In the genomic region with DNA sequence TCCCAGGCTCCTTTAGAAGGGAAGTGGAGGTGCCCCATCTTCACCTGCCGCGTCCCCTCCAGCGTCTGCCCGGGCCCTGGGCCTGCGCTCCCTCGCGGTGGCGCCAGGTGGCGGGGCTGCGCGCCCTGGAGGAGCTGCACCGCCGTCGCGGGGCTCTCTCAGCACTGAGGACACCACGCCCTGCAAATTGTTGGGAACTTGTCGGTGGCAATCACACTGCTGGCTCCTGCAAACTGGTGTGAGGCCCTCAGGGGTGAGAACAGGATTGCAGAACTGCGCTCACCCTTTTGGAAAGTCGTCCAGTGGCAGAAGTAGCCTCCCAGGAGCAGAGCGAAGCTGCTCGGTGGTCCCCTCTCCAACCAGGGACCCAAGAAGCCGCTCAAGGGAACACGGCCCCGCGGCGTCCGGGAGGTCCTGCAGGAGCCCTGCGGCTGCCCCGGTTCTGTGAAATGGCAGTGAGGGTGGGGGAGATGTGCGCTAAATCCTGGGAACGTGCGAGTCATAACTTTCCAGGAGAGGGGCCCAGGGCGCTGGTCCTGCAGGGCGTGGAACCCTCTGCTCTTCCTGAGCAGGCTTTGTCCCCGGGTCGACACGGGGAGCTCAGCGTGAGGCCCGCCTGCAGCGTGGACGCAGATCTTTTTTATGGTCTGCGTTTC, we compare ENCODE assay signal across 8 cellular contexts. TPM values are rescaled to one million over a fixed set of nuclear protein-coding genes. Genes with fewer than 3 reads are reported as not detected.
DNase-seq lines count a peak whose midpoint lies in the region; ATAC-seq and TF ChIP-seq lines count a peak whose summit lies in the region.

No MANE protein-coding gene starts in this region.

- peaks cover 19% of the 10 kb centered on the region for H3K27me3 Mint-ChIP-seq in endothelial cell (ENCODE audit: unreplicated experiment)

- no peaks in the 10 kb centered on the region for H3K36me3 ChIP-seq in mesodermal cell (ENCODE audit: control insufficient read depth, insufficient read depth, low read length)

- H3K9me3 Mint-ChIP-seq in endothelial cell (ENCODE audit: unreplicated experiment): no peaks in the 10 kb centered on the region

- H3K4me3 Mint-ChIP-seq in endothelial cell (ENCODE audit: unreplicated experiment): peak overlapping the region; percentile 90

- no peaks in the 10 kb centered on the region for H3K4me1 ChIP-seq in mesodermal cell (ENCODE audit: control insufficient read depth, insufficient read depth, low read length, poor library complexity, severe bottlenecking)

- H3K9me3 ChIP-seq in mesodermal cell (ENCODE audit: control insufficient read depth, low read length): no peaks in the 10 kb centered on the region

- WGBS in mesodermal cell (ENCODE audit: insufficient coverage in 2 of 2), 2 experiments: 1 to 4% methylated on average over 32 to 36 of the region's 42 CpGs

- peaks cover 9% of the 10 kb centered on the region for H3K36me3 Mint-ChIP-seq in endothelial cell (ENCODE audit: low read depth, unreplicated experiment)

- H3K4me1 Mint-ChIP-seq in endothelial cell (ENCODE audit: unreplicated experiment): peaks cover 9% of the 10 kb centered on the region

- no peak overlapping the region for H3K27ac Mint-ChIP-seq in endothelial cell (ENCODE audit: unreplicated experiment)

- DNase-seq in AG08395 (ENCODE audit: low spot score) (peak; percentile 89), NCI-H526 (lab: John Stamatoyannopoulos, UW) (peak; percentile 53 to 90), endothelial cell (ENCODE audit: low spot score) (peak; percentile 86)
- DNase-seq in activated CD8-positive, alpha-beta memory T cell treated with anti-CD3 and anti-CD28 coated beads for 1 hour (ENCODE audit: extremely low read depth in 1 of 2, low read depth in 1 of 2): peak; percentile 3 to 40
- peak; percentile 59 to 61 for DNase-seq in stimulated activated CD8-positive, alpha-beta memory T cell treated with anti-CD3 and anti-CD28 coated beads, Interleukin-15, amount 100 ng/mL, for 48 hours (ENCODE audit: low read depth in 2 of 2)

- peak; percentile 49 for ATAC-seq in GM18519 (IDR thresholded peaks at IDR 0.05; ENCODE audit: low FRiP score, unreplicated experiment)
- ATAC-seq in HG03039 (IDR thresholded peaks at IDR 0.05; ENCODE audit: unreplicated experiment): peak; percentile 58

- TF ChIP-seq CTCF in endothelial cell (IDR thresholded peaks at IDR 0.05; ENCODE audit: unreplicated experiment): peak; percentile 82

- H3K27ac ChIP-seq in mesodermal cell (ENCODE audit: low read depth, low read length, severe bottlenecking): no peak overlapping the region

- peak overlapping the region; percentile 41 for H3K4me3 ChIP-seq in mesodermal cell (ENCODE audit: extremely low read depth, insufficient read depth, low read length, poor library complexity, severe bottlenecking)

RNA-seq across cellular contexts. Expression of gene LRRK1, which starts 1.0 kb away (rescaled TPM):
- 4.8 TPM for total RNA-seq in endothelial cell (ENCODE audit: unreplicated experiment)
- polyA plus RNA-seq in mesodermal cell (2013, experiment 1 of 2): 0.59 TPM
- polyA plus RNA-seq in mesodermal cell (2013, experiment 2 of 2): 0.76 TPM

RNA-seq across cellular contexts. Expression of gene ALDH1A3, which starts 38.5 kb away (rescaled TPM):
- 13.9 TPM for total RNA-seq in endothelial cell (ENCODE audit: unreplicated experiment)
- 2.2 TPM for polyA plus RNA-seq in mesodermal cell (2013, experiment 1 of 2)
- 1.5 TPM for polyA plus RNA-seq in mesodermal cell (2013, experiment 2 of 2)

Comparison
In these comparisons a context has a peak if more than half of its experiments do, and no peak if none do; other contexts are left out.
1. DNase-seq: peak in every context shown above with its lines; median percentile 89 in AG08395; 86 in endothelial cell; 72 in NCI-H526; 60 in stimulated activated CD8-positive, alpha-beta memory T cell treated with anti-CD3 and anti-CD28 coated beads, Interleukin-15, amount 100 ng/mL, for 48 hours; 22 in activated CD8-positive, alpha-beta memory T cell treated with anti-CD3 and anti-CD28 coated beads for 1 hour.